ENCODE assay signal across 12 cellular contexts in genomic region chr7:3042301-3042700, GRCh38. TPM values are rescaled to one million over a fixed set of nuclear protein-coding genes. Genes with fewer than 3 reads are reported as not detected.
DNase-seq lines count a peak whose midpoint lies in the region; ATAC-seq and TF ChIP-seq lines count a peak whose summit lies in the region.
"Had no signal": no experiment of that assay in that cellular context is flagged by ENCODE, and none has a peak within 500 bp of the region (broad histone marks: within the 10 kb centered on the region; RNA-seq: fewer than 3 reads in every experiment).

No MANE protein-coding gene starts in this region.

- H3K4me3 ChIP-seq in Loucy (ENCODE audit: low read length, poor library complexity, severe bottlenecking) (peak overlapping the region; percentile 95), coronary artery (no peak overlapping the region), neural progenitor cell (no peak overlapping the region)
- H3K4me3 ChIP-seq: A549, right lobe of liver had no signal

- no peaks in the 10 kb centered on the region for H3K9me2 ChIP-seq in Loucy (replicated peaks; ENCODE audit: low read depth, low read length)

- H3K4me3 Mint-ChIP-seq in activated CD4-positive, alpha-beta T cell treated with anti-CD3 and anti-CD28 coated beads, Interleukin-2, amount 10 ng/mL, durations not matched to agents 24 days and 14 days, result peak overlapping the region; percentile 96
- H3K4me3 Mint-ChIP-seq in neural progenitor cell, result no peak overlapping the region

- H3F3A ChIP-seq in Loucy (ENCODE audit: low read depth) (no peaks in the 10 kb centered on the region), neural progenitor cell (ENCODE audit: low read depth) (no peaks in the 10 kb centered on the region)

- H3K9me3 ChIP-seq in Loucy (ENCODE audit: insufficient read depth, low read depth, low read length) (no peaks in the 10 kb centered on the region), neural progenitor cell (ENCODE audit: low read depth) (no peaks in the 10 kb centered on the region)
- H3K9me3 ChIP-seq: A549, right lobe of liver had no signal

- intact Hi-C loops in activated CD4-positive, alpha-beta T cell treated with anti-CD3 and anti-CD28 coated beads, Interleukin-2, amount 10 ng/mL, durations not matched to agents 24 days and 14 days (cut with micrococcal nuclease), result loop anchor here (2.0 to 5.0 kb wide), 2 partner anchors 64 to 150 kb away; no protein-coding TSS in a partner anchor

- no peaks in the 10 kb centered on the region for H3K36me3 ChIP-seq in Loucy (ENCODE audit: insufficient read depth, low read length)
- H3K36me3 ChIP-seq in neural progenitor cell, result no peaks in the 10 kb centered on the region
- H3K36me3 ChIP-seq: right lobe of liver had no signal

- peaks cover 45% of the 10 kb centered on the region for H3K4me1 Mint-ChIP-seq in activated CD4-positive, alpha-beta T cell treated with anti-CD3 and anti-CD28 coated beads, Interleukin-2, amount 10 ng/mL, durations not matched to agents 24 days and 14 days
- peaks cover 11% of the 10 kb centered on the region for H3K4me1 Mint-ChIP-seq in neural progenitor cell

- H3K9me3 Mint-ChIP-seq in activated CD4-positive, alpha-beta T cell treated with anti-CD3 and anti-CD28 coated beads, Interleukin-2, amount 10 ng/mL, durations not matched to agents 24 days and 14 days, result no peaks in the 10 kb centered on the region
- H3K9me3 Mint-ChIP-seq in neural progenitor cell, result peaks cover 12% of the 10 kb centered on the region

- H3K79me2 ChIP-seq in Loucy (ENCODE audit: insufficient read depth, low read length) (peaks cover 52% of the 10 kb centered on the region), neural progenitor cell (ENCODE audit: low read depth) (no peaks in the 10 kb centered on the region)

- H3K27ac Mint-ChIP-seq in activated CD4-positive, alpha-beta T cell treated with anti-CD3 and anti-CD28 coated beads, Interleukin-2, amount 10 ng/mL, durations not matched to agents 24 days and 14 days, result peak overlapping the region; percentile 94
- peak overlapping the region; percentile 29 for H3K27ac Mint-ChIP-seq in neural progenitor cell

- no peak overlapping the region for H2AFZ ChIP-seq in Loucy (ENCODE audit: low read length)
- no peak overlapping the region for H2AFZ ChIP-seq in neural progenitor cell (replicated peaks)

- H3K27me3 ChIP-seq in Loucy (ENCODE audit: insufficient read depth, low read length, poor library complexity, severe bottlenecking) (no peaks in the 10 kb centered on the region), neural progenitor cell (peaks cover 4% of the 10 kb centered on the region)
- H3K27me3 ChIP-seq: right lobe of liver had no signal

- DNase-seq in activated CD4-positive, alpha-beta T cell treated with anti-CD3 and anti-CD28 coated beads, Interleukin-2, amount 10 ng/mL, durations not matched to agents 24 days and 14 days, result no peak
- DNase-seq in activated CD4-positive, alpha-beta T cell treated with anti-CD3 and anti-CD28 coated beads for 4 hours, result no peak
- DNase-seq in coronary artery (ENCODE audit: low spot score) (peak; percentile 45), neural progenitor cell (ENCODE audit: low spot score) (no peak), NCI-H524 (lab: John Stamatoyannopoulos, UW) (no peak)
- DNase-seq: DMS79 treated with DMSO at 0.1 percent for 48 hours, right lobe of liver had no signal

- H3K9ac ChIP-seq in Loucy (ENCODE audit: low read depth, low read length, poor library complexity, severe bottlenecking) (peak overlapping the region; percentile 83), neural progenitor cell (no peak overlapping the region)

- H3K27me3 Mint-ChIP-seq in activated CD4-positive, alpha-beta T cell treated with anti-CD3 and anti-CD28 coated beads, Interleukin-2, amount 10 ng/mL, durations not matched to agents 24 days and 14 days, result no peaks in the 10 kb centered on the region
- H3K27me3 Mint-ChIP-seq in neural progenitor cell (ENCODE audit: insufficient read depth, low read depth), result peaks cover 14% of the 10 kb centered on the region

- peaks cover 40% of the 10 kb centered on the region for H3K4me1 ChIP-seq in Loucy (ENCODE audit: insufficient read depth, low read length, poor library complexity, severe bottlenecking)
- peaks cover 10% of the 10 kb centered on the region for H3K4me1 ChIP-seq in neural progenitor cell
- H3K4me1 ChIP-seq: A549, right lobe of liver had no signal

- H3K27ac ChIP-seq in coronary artery, result no peak overlapping the region
- H3K27ac ChIP-seq in neural progenitor cell, result no peak overlapping the region
- H3K27ac ChIP-seq: right lobe of liver had no signal

- H4K20me1 ChIP-seq in Loucy (ENCODE audit: insufficient read depth, low read length, poor library complexity, severe bottlenecking) (peaks cover 16% of the 10 kb centered on the region), neural progenitor cell (ENCODE audit: low read depth) (no peaks in the 10 kb centered on the region)

- ATAC-seq in HG02571 (IDR thresholded peaks at IDR 0.05; ENCODE audit: unreplicated experiment) (no peak), HG03025 (IDR thresholded peaks at IDR 0.05; ENCODE audit: low FRiP score, unreplicated experiment) (no peak)
- ATAC-seq: A549, PC-3 had no signal

- H3K36me3 Mint-ChIP-seq in activated CD4-positive, alpha-beta T cell treated with anti-CD3 and anti-CD28 coated beads, Interleukin-2, amount 10 ng/mL, durations not matched to agents 24 days and 14 days (ENCODE audit: low read depth), result peaks cover 32% of the 10 kb centered on the region
- H3K36me3 Mint-ChIP-seq in neural progenitor cell, result peaks cover 3% of the 10 kb centered on the region

- H3K4me2 ChIP-seq in Loucy (ENCODE audit: low read depth, low read length, poor library complexity, severe bottlenecking) (peak overlapping the region; percentile 92), neural progenitor cell (no peak overlapping the region)

- TF ChIP-seq CTCF in Loucy (conservative IDR thresholded peaks at IDR 0.05; ENCODE audit: low read length) (no peak), coronary artery (IDR thresholded peaks at IDR 0.05) (no peak), neural progenitor cell (IDR thresholded peaks at IDR 0.05) (no peak)

RNA-seq across cellular contexts. Expression of gene CARD11, which starts 1.4 kb away (rescaled TPM):
- total RNA-seq in activated CD4-positive, alpha-beta T cell treated with anti-CD3 and anti-CD28 coated beads, Interleukin-2, amount 10 ng/mL, durations not matched to agents 24 days and 14 days, result 93.4 and 96.2 TPM in 2 replicates
- total RNA-seq in neural progenitor cell (ENCODE audit: low replicate concordance), result 0.75 and 0.87 TPM in 2 replicates
- total RNA-seq: PC-3 had no signal

Comparison
In these comparisons a context has a peak if more than half of its experiments do, and no peak if none do; other contexts are left out.
1. RNA of gene CARD11, which starts 1.4 kb away (total RNA-seq): 93.4 to 96.2 TPM in activated CD4-positive, alpha-beta T cell treated with anti-CD3 and anti-CD28 coated beads, Interleukin-2, amount 10 ng/mL, durations not matched to agents 24 days and 14 days; 0.75 to 0.87 TPM in neural progenitor cell; every median in the first group is over 10 times any median in the second.